1 cellular context compared by ENCODE assay signal in the genomic region with DNA sequence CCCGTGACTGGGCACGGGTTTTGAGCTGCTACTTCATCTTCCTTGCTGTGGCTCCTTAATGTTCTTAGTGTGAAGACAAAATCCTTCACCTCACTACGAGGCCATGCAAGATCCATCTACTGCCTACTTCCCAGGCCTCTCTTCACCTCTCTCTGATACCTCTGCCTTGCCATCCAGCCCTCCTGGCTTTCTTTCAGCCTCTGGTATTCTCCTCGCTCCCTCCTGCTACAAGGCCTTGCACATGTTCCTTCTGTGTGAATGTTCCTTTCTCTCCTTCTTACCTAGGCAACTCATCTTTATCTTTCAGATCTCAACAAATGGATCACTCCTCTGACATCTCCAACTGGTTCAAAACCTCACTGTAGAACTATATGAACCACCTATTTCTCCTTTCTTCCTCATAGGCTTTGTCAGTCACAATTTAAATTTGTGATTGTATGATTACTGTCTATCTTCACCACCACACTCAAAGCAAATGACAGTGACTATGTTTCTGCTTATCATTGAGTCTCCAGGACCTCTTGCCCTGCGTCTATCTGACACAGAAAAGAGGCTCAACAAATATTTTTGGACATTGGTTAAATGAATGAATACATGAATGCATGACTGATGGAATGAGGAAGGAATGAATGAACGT.
TF ChIP-seq lines count a peak whose summit lies in the region.

No MANE protein-coding gene starts in this region.

TF ChIP-seq in WTC11, 78 proteins besides CTCF, POLR2A, EP300 and RAD21 (continued from another document):
- TF ChIP-seq, protein P1, sequence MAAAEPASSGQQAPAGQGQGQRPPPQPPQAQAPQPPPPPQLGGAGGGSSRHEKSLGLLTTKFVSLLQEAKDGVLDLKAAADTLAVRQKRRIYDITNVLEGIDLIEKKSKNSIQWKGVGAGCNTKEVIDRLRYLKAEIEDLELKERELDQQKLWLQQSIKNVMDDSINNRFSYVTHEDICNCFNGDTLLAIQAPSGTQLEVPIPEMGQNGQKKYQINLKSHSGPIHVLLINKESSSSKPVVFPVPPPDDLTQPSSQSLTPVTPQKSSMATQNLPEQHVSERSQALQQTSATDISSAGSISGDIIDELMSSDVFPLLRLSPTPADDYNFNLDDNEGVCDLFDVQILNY (CRISPR knock-in tag; IDR thresholded peaks at IDR 0.05), result no peak
- TF ChIP-seq SMAD3 (CRISPR knock-in tag; IDR thresholded peaks at IDR 0.05; ENCODE audit: borderline replicate concordance) (no peak), ZNF416 (CRISPR knock-in tag; IDR thresholded peaks at IDR 0.05) (no peak), GTF2I (CRISPR knock-in tag; conservative IDR thresholded peaks at IDR 0.05) (no peak)
